In the genomic region with DNA sequence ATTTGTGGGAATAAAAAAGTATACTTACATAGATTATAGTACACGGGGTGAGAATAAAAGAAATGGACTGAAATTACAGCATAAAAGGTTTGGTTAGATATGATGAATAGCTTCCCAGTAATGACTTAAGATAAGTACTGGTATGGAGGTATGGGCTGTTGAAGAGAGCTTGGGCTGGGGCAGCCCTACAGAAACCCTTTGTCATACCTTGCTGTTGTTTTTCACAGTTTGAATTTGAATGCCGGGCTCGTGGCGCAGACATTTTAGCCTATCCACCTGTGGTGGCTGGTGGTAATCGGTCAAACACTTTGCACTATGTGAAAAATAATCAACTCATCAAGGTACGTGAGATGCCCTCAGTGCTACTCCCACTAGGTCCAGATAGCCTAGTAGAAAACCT, we compare ENCODE assay signal across 1 cellular context.
TF ChIP-seq lines count a peak whose summit lies in the region.

No MANE protein-coding gene starts in this region.

TF ChIP-seq in WTC11, 78 proteins besides CTCF, POLR2A, EP300 and RAD21 (continued from another document):
- TF ChIP-seq ZSCAN18 (CRISPR knock-in tag; IDR thresholded peaks at IDR 0.05) (no peak), ZNF121 (CRISPR knock-in tag; IDR thresholded peaks at IDR 0.05) (no peak), ZNF416 (CRISPR knock-in tag; IDR thresholded peaks at IDR 0.05) (no peak), MYBL2 (CRISPR knock-in tag; IDR thresholded peaks at IDR 0.05) (no peak)
